8 cellular contexts compared by ENCODE assay signal in genomic region chr22:46052331-46052771, GRCh38.
A peak's percentile ranks its signal among the peaks of the same experiment; 100 is the strongest.
DNase-seq lines count a peak whose midpoint lies in the region; ATAC-seq and TF ChIP-seq lines count a peak whose summit lies in the region.

No MANE protein-coding gene starts in this region.

- H3K9me3 Mint-ChIP-seq in activated CD4-positive, alpha-beta T cell treated with anti-CD3 and anti-CD28 coated beads, Interleukin-2, amount 10 ng/mL, durations not matched to agents 24 days and 14 days, result no peaks in the 10 kb centered on the region
- H3K9me3 Mint-ChIP-seq in brain, result peaks cover 0 to 5% (median 0%) of the 10 kb centered on the region in 5 experiments

- H3K27me3 ChIP-seq in liver (ENCODE audit: control insufficient read depth in 4 of 4, insufficient read depth in 4 of 4, low read length in 3 of 4) (no peaks in the 10 kb centered on the region), thyroid gland (no peaks in the 10 kb centered on the region)

- TF ChIP-seq CTCF in brain (conservative IDR thresholded peaks at IDR 0.05), result no peak
- TF ChIP-seq CTCF in liver (IDR thresholded peaks at IDR 0.05; ENCODE audit: low read depth, low read length, missing input control), result no peak
- TF ChIP-seq CTCF in thyroid gland (IDR thresholded peaks at IDR 0.05), result no peak

- peaks cover 8 to 47% (median 38%) of the 10 kb centered on the region in 4 donors for H3K4me1 ChIP-seq in liver (ENCODE audit: control insufficient read depth in 4 of 4, insufficient read depth in 4 of 4, low read length in 3 of 4)
- peaks cover 39 to 72% of the 10 kb centered on the region in 2 donors for H3K4me1 ChIP-seq in thyroid gland

- H3K4me3 ChIP-seq in liver (ENCODE audit: low read depth in 1 of 3, low read length in 3 of 3) (no peak overlapping the region), thyroid gland (replicated peaks in 1 of 3) (peak overlapping the region in 1 of 3 donors; percentile 65)

- ATAC-seq in GM19324 (IDR thresholded peaks at IDR 0.05; ENCODE audit: low FRiP score, unreplicated experiment), result no peak
- ATAC-seq in GM19395 (IDR thresholded peaks at IDR 0.05; ENCODE audit: unreplicated experiment), result no peak

- intact Hi-C loops in activated CD4-positive, alpha-beta T cell treated with anti-CD3 and anti-CD28 coated beads, Interleukin-2, amount 10 ng/mL, durations not matched to agents 24 days and 14 days (cut with micrococcal nuclease), result no loop called here
- intact Hi-C loops in thyroid gland (cut with DNase I), result no loop called here

- H3K9me3 ChIP-seq in liver (ENCODE audit: control insufficient read depth in 4 of 4, low read length in 3 of 4) (no peaks in the 10 kb centered on the region), thyroid gland (no peaks in the 10 kb centered on the region)

- DNase-seq in activated CD4-positive, alpha-beta T cell treated with anti-CD3 and anti-CD28 coated beads, Interleukin-2, amount 10 ng/mL, durations not matched to agents 24 days and 14 days, result no peak
- no peak for DNase-seq in activated CD4-positive, alpha-beta T cell treated with anti-CD3 and anti-CD28 coated beads for 1 hour
- DNase-seq in thyroid gland (no peak), HuH-7.5 (ENCODE audit: low spot score) (no peak)

- peak overlapping the region; percentile 91 for H3K4me3 Mint-ChIP-seq in activated CD4-positive, alpha-beta T cell treated with anti-CD3 and anti-CD28 coated beads, Interleukin-2, amount 10 ng/mL, durations not matched to agents 24 days and 14 days
- H3K4me3 Mint-ChIP-seq in brain, result peak overlapping the region in 2 of 5 experiments; percentile 85 to 89

- H3K36me3 Mint-ChIP-seq in activated CD4-positive, alpha-beta T cell treated with anti-CD3 and anti-CD28 coated beads, Interleukin-2, amount 10 ng/mL, durations not matched to agents 24 days and 14 days (ENCODE audit: low read depth), result peaks cover 1% of the 10 kb centered on the region
- H3K36me3 Mint-ChIP-seq in brain, result no peaks in the 10 kb centered on the region

- no peak for TF ChIP-seq POLR2A in thyroid gland (IDR thresholded peaks at IDR 0.05)

- peaks cover 24% of the 10 kb centered on the region for H3K4me1 Mint-ChIP-seq in activated CD4-positive, alpha-beta T cell treated with anti-CD3 and anti-CD28 coated beads, Interleukin-2, amount 10 ng/mL, durations not matched to agents 24 days and 14 days
- H3K4me1 Mint-ChIP-seq in brain, result peaks cover 42% of the 10 kb centered on the region

- H3K9ac ChIP-seq in liver (ENCODE audit: low read depth in 1 of 2, low read length in 2 of 2), result peak overlapping the region in 1 of 2 donors; percentile 17

- no peaks in the 10 kb centered on the region for H3K36me3 ChIP-seq in liver (ENCODE audit: control insufficient read depth in 4 of 4, insufficient read depth in 3 of 4, low read depth in 1 of 4, low read length in 3 of 4)
- no peaks in the 10 kb centered on the region for H3K36me3 ChIP-seq in thyroid gland

- peak overlapping the region; percentile 88 to 89 for H3K27ac ChIP-seq in liver (ENCODE audit: low read depth in 1 of 2, low read length in 2 of 2)
- H3K27ac ChIP-seq in thyroid gland, result peak overlapping the region; percentile 97 to 99 (median 99)

- H3K27ac Mint-ChIP-seq in activated CD4-positive, alpha-beta T cell treated with anti-CD3 and anti-CD28 coated beads, Interleukin-2, amount 10 ng/mL, durations not matched to agents 24 days and 14 days, result peak overlapping the region; percentile 94
- H3K27ac Mint-ChIP-seq in brain, result peak overlapping the region; percentile 89 to 100 (median 99)

- TF ChIP-seq RAD21 in liver (IDR thresholded peaks at IDR 0.05), result no peak

- no peaks in the 10 kb centered on the region for H3K27me3 Mint-ChIP-seq in activated CD4-positive, alpha-beta T cell treated with anti-CD3 and anti-CD28 coated beads, Interleukin-2, amount 10 ng/mL, durations not matched to agents 24 days and 14 days
- peaks cover 36% of the 10 kb centered on the region for H3K27me3 Mint-ChIP-seq in brain

- 65% methylated on average over 6 of the region's 6 CpGs for WGBS in liver
- WGBS in thyroid gland, 2 donors, result 31 to 60% methylated on average over 1 to 5 of the region's 6 CpGs

TF ChIP-seq in liver, 16 proteins besides CTCF, POLR2A, EP300 and RAD21:
- TF ChIP-seq NR2F2 (IDR thresholded peaks at IDR 0.05) (no peak), TAF1 (conservative IDR thresholded peaks at IDR 0.05) (no peak), REST (IDR thresholded peaks at IDR 0.05) (no peak), MAX (IDR thresholded peaks at IDR 0.05) (no peak), ATF3 (IDR thresholded peaks at IDR 0.05) (no peak), HNF4G (IDR thresholded peaks at IDR 0.05) (no peak), EGR1 (IDR thresholded peaks at IDR 0.05; ENCODE audit: low read depth in 2 of 2) (no peak), YY1 (IDR thresholded peaks at IDR 0.05) (no peak), JUND (IDR thresholded peaks at IDR 0.05) (no peak)
- TF ChIP-seq, protein P1, sequence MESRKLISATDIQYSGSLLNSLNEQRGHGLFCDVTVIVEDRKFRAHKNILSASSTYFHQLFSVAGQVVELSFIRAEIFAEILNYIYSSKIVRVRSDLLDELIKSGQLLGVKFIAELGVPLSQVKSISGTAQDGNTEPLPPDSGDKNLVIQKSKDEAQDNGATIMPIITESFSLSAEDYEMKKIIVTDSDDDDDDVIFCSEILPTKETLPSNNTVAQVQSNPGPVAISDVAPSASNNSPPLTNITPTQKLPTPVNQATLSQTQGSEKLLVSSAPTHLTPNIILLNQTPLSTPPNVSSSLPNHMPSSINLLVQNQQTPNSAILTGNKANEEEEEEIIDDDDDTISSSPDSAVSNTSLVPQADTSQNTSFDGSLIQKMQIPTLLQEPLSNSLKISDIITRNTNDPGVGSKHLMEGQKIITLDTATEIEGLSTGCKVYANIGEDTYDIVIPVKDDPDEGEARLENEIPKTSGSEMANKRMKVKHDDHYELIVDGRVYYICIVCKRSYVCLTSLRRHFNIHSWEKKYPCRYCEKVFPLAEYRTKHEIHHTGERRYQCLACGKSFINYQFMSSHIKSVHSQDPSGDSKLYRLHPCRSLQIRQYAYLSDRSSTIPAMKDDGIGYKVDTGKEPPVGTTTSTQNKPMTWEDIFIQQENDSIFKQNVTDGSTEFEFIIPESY (IDR thresholded peaks at IDR 0.05), result no peak
